ENCODE assay signal across 24 cellular contexts in the genomic region with DNA sequence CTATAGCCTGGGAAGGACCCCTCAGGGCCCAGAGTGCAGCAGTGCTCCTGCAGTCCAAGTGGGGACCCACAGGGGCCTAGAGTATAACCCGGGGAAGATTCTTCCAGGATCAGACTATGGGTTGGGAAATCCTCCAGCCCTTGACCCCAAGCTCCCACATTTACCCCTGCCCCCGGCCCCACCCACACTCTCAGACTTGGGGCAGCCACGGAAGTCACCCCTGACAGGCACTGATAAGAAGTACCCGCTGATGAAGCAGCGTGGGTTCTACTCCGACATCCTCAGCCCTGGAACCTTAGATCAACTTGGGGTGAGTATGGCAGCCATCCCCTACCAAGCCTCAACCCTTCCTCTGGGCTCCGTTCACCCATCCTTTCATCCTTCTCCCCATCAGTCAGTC. TPM values are rescaled to one million over a fixed set of nuclear protein-coding genes. Genes with fewer than 3 reads are reported as not detected.
DNase-seq lines count a peak whose midpoint lies in the region; ATAC-seq, FAIRE-seq and TF ChIP-seq lines count a peak whose summit lies in the region.
"Had no signal": no experiment of that assay in that cellular context is flagged by ENCODE, and none has a peak within 500 bp of the region (broad histone marks: within the 10 kb centered on the region; RNA-seq: fewer than 3 reads in every experiment).

No MANE protein-coding gene starts in this region.

- H3K4me2 ChIP-seq in K562 (ENCODE audit: insufficient read depth, low read length) = no peak overlapping the region
- no peak overlapping the region for H3K4me2 ChIP-seq in neuronal stem cell (ENCODE audit: insufficient read depth, low read length, poor library complexity, severe bottlenecking)
- H3K4me2 ChIP-seq: A549; BLaER1 treated with 17β-estradiol and CSF1 and Interleukin-3, amounts not matched to agents 10 nM and 100 nM had no signal

- TF ChIP-seq RAD21 in K562 (CRISPR knock-in tag; conservative IDR thresholded peaks at IDR 0.05 in 1 of 2, IDR thresholded peaks at IDR 0.05 in 1 of 2) = no peak

- H3K36me3 ChIP-seq in K562 (ENCODE audit: control insufficient read depth, insufficient read depth, low read length) (no peaks in the 10 kb centered on the region), neuronal stem cell (replicated peaks in 1 of 2; ENCODE audit: control insufficient read depth in 2 of 2, insufficient read depth in 2 of 2, low read length in 2 of 2) (no peaks in the 10 kb centered on the region)
- H3K36me3 ChIP-seq: BE2C, HAP-1 had no signal

- no peak overlapping the region for H2BK5ac ChIP-seq in neuronal stem cell (ENCODE audit: low read length)

- no peak for TF ChIP-seq POLR2A in K562 (conservative IDR thresholded peaks at IDR 0.05)

- H2BK120ac ChIP-seq in neuronal stem cell (ENCODE audit: low read depth, low read length) = no peak overlapping the region

- no peaks in the 10 kb centered on the region for H3K27me3 Mint-ChIP-seq in activated T-cell treated with anti-CD3 and anti-CD28 coated beads, Interleukin-2, amount 50 U/mL, for 4 hours (ENCODE audit: low read depth)
- H3K27me3 Mint-ChIP-seq: CD4-positive, alpha-beta memory T cell had no signal

- H3K27me3 ChIP-seq in K562 (ENCODE audit: control insufficient read depth in 2 of 2, insufficient read depth in 2 of 2, low read length in 2 of 2) = no peaks in the 10 kb centered on the region; a peak in 1 of 5 replicates
- no peaks in the 10 kb centered on the region for H3K27me3 ChIP-seq in neuronal stem cell (ENCODE audit: control insufficient read depth in 3 of 3, insufficient read depth in 3 of 3, low read depth in 1 of 3, low read length in 3 of 3)
- H3K27me3 ChIP-seq: BE2C had no signal

- H3K4me1 ChIP-seq in K562 (replicated peaks in 1 of 2; ENCODE audit: control insufficient read depth in 2 of 2, insufficient read depth in 2 of 2, low read length in 2 of 2) = peaks cover 6 to 27% of the 10 kb centered on the region in 2 experiments
- peaks cover 8 to 13% of the 10 kb centered on the region in 2 donors for H3K4me1 ChIP-seq in neuronal stem cell (ENCODE audit: control insufficient read depth in 2 of 2, insufficient read depth in 1 of 2, low read depth in 1 of 2, low read length in 2 of 2)
- H3K4me1 ChIP-seq: A549, BE2C, HAP-1 had no signal

- H3K9me3 ChIP-seq in K562 (replicated peaks; ENCODE audit: control insufficient read depth, insufficient read depth, low read depth, low read length) = no peaks in the 10 kb centered on the region
- H3K9me3 ChIP-seq in neuronal stem cell (replicated peaks in 1 of 2; ENCODE audit: control insufficient read depth in 2 of 2, insufficient read depth in 1 of 2, low read depth in 1 of 2, low read length in 2 of 2) = no peaks in the 10 kb centered on the region
- H3K9me3 ChIP-seq: A549; BE2C; BLaER1 treated with 17β-estradiol and CSF1 and Interleukin-3, amounts not matched to agents 10 nM and 100 nM; HAP-1 had no signal

- H3K4me3 ChIP-seq in K562 = no peak overlapping the region
- H3K4me3 ChIP-seq in neuronal stem cell (ENCODE audit: low read length in 2 of 2) = no peak overlapping the region
- H3K4me3 ChIP-seq: A549; BLaER1 treated with 17β-estradiol and CSF1 and Interleukin-3, amounts not matched to agents 10 nM and 100 nM; GM12878; HAP-1 had no signal

- H3K4ac ChIP-seq in neuronal stem cell (ENCODE audit: low read length) = no peak overlapping the region

- H3K9ac ChIP-seq in K562 (ENCODE audit: insufficient read depth in 1 of 2, low read depth in 2 of 2, low read length in 2 of 2) = peak overlapping the region in 1 of 2 experiments; percentile 33; a peak in 1 of 4 replicates
- no peak overlapping the region for H3K9ac ChIP-seq in neuronal stem cell (ENCODE audit: low read depth, low read length, poor library complexity)
- H3K9ac ChIP-seq: BLaER1 treated with 17β-estradiol and CSF1 and Interleukin-3, amounts not matched to agents 10 nM and 100 nM had no signal

- H3K18ac ChIP-seq in neuronal stem cell (ENCODE audit: low read length) = no peak overlapping the region

- DNase-seq in CMK (ENCODE audit: low read depth) (peak; percentile 63), K562 (ENCODE audit: extremely low read depth in 1 of 4, low spot score in 3 of 4) (peak in 3 of 4 experiments; percentile 16 to 48 (median 44)), neuronal stem cell (ENCODE audit: low spot score) (no peak), SIG-M5 treated with dmso at 0.1 percent for 504 hours (lab: John Stamatoyannopoulos, UW; ENCODE audit: unreplicated experiment) (no peak), Right ventricle myocardium inferior (ENCODE audit: missing footprints) (no peak)
- no peak for DNase-seq in activated T-cell treated with anti-CD3 and anti-CD28 coated beads, Interleukin-2, amount 50 U/mL, for 4 hours
- DNase-seq: 8988T; ACHN; AML-193; BE2C; CD4-positive, alpha-beta memory T cell; DMS 273 treated with DMSO at 0.1 percent for 48 hours; DMS79; EL; GDM1; GOT3; HFFc6 had no signal

- no TSS peak for BruUV-seq in K562 (replicated peaks; lab: Mats Ljungman, UMichigan)

- ATAC-seq in K562 (no peak), Right ventricle myocardium inferior (no peak), GM18870 (IDR thresholded peaks at IDR 0.05; ENCODE audit: unreplicated experiment) (no peak)
- ATAC-seq in activated T-cell treated with anti-CD3 and anti-CD28 coated beads, Interleukin-2, amount 50 U/mL, for 4 hours = no peak
- ATAC-seq: A549, GM12878 had no signal

- no peaks in the 10 kb centered on the region for H3K9me1 ChIP-seq in K562 (ENCODE audit: control insufficient read depth, insufficient read depth, low read length)

- no peak for TF ChIP-seq CTCF in K562 (IDR thresholded peaks at IDR 0.05 in 2 of 3, conservative IDR thresholded peaks at IDR 0.05 in 1 of 3; ENCODE audit: insufficient read depth in 2 of 3, low read depth in 1 of 3, low read length in 3 of 3)

- no peaks in the 10 kb centered on the region for H3K9me3 Mint-ChIP-seq in activated T-cell treated with anti-CD3 and anti-CD28 coated beads, Interleukin-2, amount 50 U/mL, for 4 hours
- H3K9me3 Mint-ChIP-seq: CD4-positive, alpha-beta memory T cell; HFFc6 had no signal

- WGBS in K562 (ENCODE audit: insufficient coverage, low coverage, missing lambda C conversion rate) = 0% methylated on average over 5 of the region's 7 CpGs
- WGBS in neuronal stem cell (ENCODE audit: extremely low coverage in 2 of 2, insufficient read length in 2 of 2, insufficient replicate concordance in 1 of 2), 2 donors = no CpG with 5 or more reads among the region's 7 CpGs

- CTCF ChIA-PET in K562 (lab: Yijun Ruan, JAX; ENCODE audit: low intra/inter-chr PET ratio) = no interaction called here

- no peak overlapping the region for H4K91ac ChIP-seq in neuronal stem cell (ENCODE audit: low read depth, low read length, poor library complexity)

- no peak overlapping the region for H2AFZ ChIP-seq in K562 (ENCODE audit: low read depth, low read length)
- no peak overlapping the region for H2AFZ ChIP-seq in neuronal stem cell (ENCODE audit: low read length)

- no peak overlapping the region for H3K27ac ChIP-seq in K562 (ENCODE audit: extremely low read depth, low read depth, low read length)
- no peak overlapping the region for H3K27ac ChIP-seq in neuronal stem cell (replicated peaks; ENCODE audit: low read length)
- H3K27ac ChIP-seq: A549; BLaER1 treated with 17β-estradiol and CSF1 and Interleukin-3, amounts not matched to agents 10 nM and 100 nM had no signal

- no peak overlapping the region for H2BK12ac ChIP-seq in neuronal stem cell (ENCODE audit: low read length)

- no peak overlapping the region for H4K8ac ChIP-seq in neuronal stem cell (ENCODE audit: low read depth, low read length)

- H3K23ac ChIP-seq in neuronal stem cell (ENCODE audit: low read depth, low read length, poor library complexity) = no peak overlapping the region

- POLR2A ChIA-PET in K562 (lab: Yijun Ruan, JAX) = interaction anchor here (0.7 kb wide), 2 partner anchors 26 to 46 kb away, joined by 3 read pairs; no protein-coding TSS in a partner anchor

- H3K79me1 ChIP-seq in neuronal stem cell (ENCODE audit: low read depth, low read length) = no peaks in the 10 kb centered on the region

- H4K20me1 ChIP-seq in K562 (replicated peaks; ENCODE audit: control insufficient read depth, insufficient read depth, low read length) = no peaks in the 10 kb centered on the region

- TF ChIP-seq EP300 in K562 (IDR thresholded peaks at IDR 0.05; ENCODE audit: low read length) = no peak

- in situ Hi-C loops in K562 (cut with MboI) = no loop called here

- no peak for FAIRE-seq in K562 (lab: Jason Lieb, UNC)
- FAIRE-seq: A549, D721Med, GM12878, H54 had no signal

- H3K4me1 Mint-ChIP-seq in activated T-cell treated with anti-CD3 and anti-CD28 coated beads, Interleukin-2, amount 50 U/mL, for 4 hours (ENCODE audit: low read depth) = peaks cover 12% of the 10 kb centered on the region

- no peak overlapping the region for H3K14ac ChIP-seq in neuronal stem cell (ENCODE audit: low read length)

- intact Hi-C loops in K562 (cut with micrococcal nuclease) (no loop called here), Right ventricle myocardium inferior (cut with DNase I) (no loop called here)

- H2BK15ac ChIP-seq in neuronal stem cell (ENCODE audit: low read length) = peak overlapping the region; percentile 16

- no peaks in the 10 kb centered on the region for H3K79me2 ChIP-seq in K562 (ENCODE audit: control insufficient read depth, insufficient read depth, low read length)

- H3K36me3 Mint-ChIP-seq in activated T-cell treated with anti-CD3 and anti-CD28 coated beads, Interleukin-2, amount 50 U/mL, for 4 hours (ENCODE audit: insufficient read depth) = peaks cover 4% of the 10 kb centered on the region

- H3K4me3 Mint-ChIP-seq in activated T-cell treated with anti-CD3 and anti-CD28 coated beads, Interleukin-2, amount 50 U/mL, for 4 hours = no peak overlapping the region
- H3K4me3 Mint-ChIP-seq: CD4-positive, alpha-beta memory T cell; HFFc6 had no signal

- H2AK5ac ChIP-seq in neuronal stem cell (ENCODE audit: low read depth, low read length) = peak overlapping the region; percentile 47

RNA-seq across cellular contexts. Expression of a gene that starts 6.3 kb away (rescaled TPM):
- total RNA-seq in K562 (2011; cell fraction: chromatin; rRNA removed; ENCODE audit: low replicate concordance) = 10.1 and 27.0 TPM in 2 replicates
- total RNA-seq in K562 (2011; cell fraction: nucleolus; rRNA removed) = 5.8 and 8.3 TPM in 2 replicates
- 4.7 and 7.0 TPM in 2 replicates for total RNA-seq in K562 (2011; cell fraction: nucleoplasm; rRNA removed)
- total RNA-seq in K562 (2014; rRNA removed) = 0.41 and 0.57 TPM in 2 replicates
- total RNA-seq in K562 (2014; rRNA removed; fragmentation: Illumina TruSeq; extraction: Trizol) = 0.18 and 0.22 TPM in 2 replicates
- 0.51 and 0.57 TPM in 2 replicates for total RNA-seq in K562 (2015; rRNA removed; fragmentation: Illumina TruSeq; extraction: Trizol)
- total RNA-seq in K562 (2021) = 0.84 and 1.2 TPM in 2 replicates
- polyA plus RNA-seq in K562 (2011; rRNA removed) = 0.57 and 0.97 TPM in 2 replicates
- 0.21 and 0.55 TPM in 2 replicates for polyA plus RNA-seq in K562 (2011; cell fraction: cytosol; rRNA removed)
- 5.4 and 8.1 TPM in 2 replicates for polyA plus RNA-seq in K562 (2011; cell fraction: nucleus; rRNA removed)
- polyA plus RNA-seq in K562 (2012) = 0.47 and 4.0 TPM in 2 replicates
- 0.42 and 0.68 TPM in 2 replicates for polyA plus RNA-seq in K562 (2014; fragmentation: Illumina TruSeq; extraction: Trizol)
- under 1 TPM; 0.04 TPM for polyA plus RNA-seq in K562 (2014; fragmentation: Nextera tagmentation; extraction: Ambion mirVana)
- 0.40 and 0.50 TPM in 2 replicates for polyA plus RNA-seq in K562 (2014; rRNA removed)
- polyA minus RNA-seq in K562 (2011; rRNA and poly(A)+ RNA removed) = 0.98 and 1.8 TPM in 2 replicates
- 0.46 and 0.48 TPM in 2 replicates for polyA minus RNA-seq in K562 (2011; cell fraction: cytosol; rRNA and poly(A)+ RNA removed)
- polyA minus RNA-seq in K562 (2011; cell fraction: nucleus; rRNA and poly(A)+ RNA removed) = 2.2 and 5.3 TPM in 2 replicates
- polyA plus RNA-seq in neuronal stem cell (2013, experiment 1 of 2) = 1.3 TPM
- 1.3 TPM for polyA plus RNA-seq in neuronal stem cell (2013, experiment 2 of 2)
- total RNA-seq in activated T-cell treated with anti-CD3 and anti-CD28 coated beads, Interleukin-2, amount 50 U/mL, for 4 hours = 1 to 10 TPM; 6.4 to 8.4 (median 6.6) TPM
- total RNA-seq in Right ventricle myocardium inferior = 2.2 TPM

RNA-seq across cellular contexts. Expression of a gene that starts 34.8 kb away (rescaled TPM):
- total RNA-seq in K562 (2011; cell fraction: chromatin; rRNA removed; ENCODE audit: low replicate concordance) = 13.8 and 48.9 TPM in 2 replicates
- total RNA-seq in K562 (2011; cell fraction: nucleolus; rRNA removed) = 30.0 and 32.7 TPM in 2 replicates
- total RNA-seq in K562 (2011; cell fraction: nucleoplasm; rRNA removed) = 23.2 and 27.7 TPM in 2 replicates
- total RNA-seq in K562 (2014; rRNA removed) (5.8 and 6.4 TPM in 2 replicates), K562 (2014; rRNA removed; fragmentation: Illumina TruSeq; extraction: Trizol) (1.3 and 1.9 TPM in 2 replicates), K562 (2015; rRNA removed; fragmentation: Illumina TruSeq; extraction: Trizol) (3.4 and 4.1 TPM in 2 replicates), K562 (2021) (7.3 and 8.3 TPM in 2 replicates), Right ventricle myocardium inferior (5.2 TPM)
- polyA plus RNA-seq in K562 (2011; rRNA removed) (6.0 and 7.1 TPM in 2 replicates), K562 (2014; fragmentation: Illumina TruSeq; extraction: Trizol) (3.0 and 4.5 TPM in 2 replicates), K562 (2014; fragmentation: Nextera tagmentation; extraction: Ambion mirVana) (under 1 TPM; 0.18 to 0.55 TPM), K562 (2014; rRNA removed) (9.1 and 9.9 TPM in 2 replicates)
- 6.9 and 12.4 TPM in 2 replicates for polyA plus RNA-seq in K562 (2011; cell fraction: cytosol; rRNA removed)
- 35.6 and 67.1 TPM in 2 replicates for polyA plus RNA-seq in K562 (2011; cell fraction: nucleus; rRNA removed)
- polyA plus RNA-seq in K562 (2012) = 5.1 and 6.4 TPM in 2 replicates
- 2.5 and 3.2 TPM in 2 replicates for polyA minus RNA-seq in K562 (2011; rRNA and poly(A)+ RNA removed)
- polyA minus RNA-seq in K562 (2011; cell fraction: cytosol; rRNA and poly(A)+ RNA removed) = 2.7 and 3.9 TPM in 2 replicates
- 10.9 and 12.1 TPM in 2 replicates for polyA minus RNA-seq in K562 (2011; cell fraction: nucleus; rRNA and poly(A)+ RNA removed)
- 0.85 TPM for polyA plus RNA-seq in neuronal stem cell (2013, experiment 1 of 2)
- polyA plus RNA-seq in neuronal stem cell (2013, experiment 2 of 2) = 1.1 TPM
- total RNA-seq in activated T-cell treated with anti-CD3 and anti-CD28 coated beads, Interleukin-2, amount 50 U/mL, for 4 hours = 10 to 100 TPM; 13.0 to 15.5 (median 13.3) TPM

RNA-seq across cellular contexts. Expression of a gene that starts 44.0 kb away (rescaled TPM):
- total RNA-seq in K562 (2011; cell fraction: chromatin; rRNA removed; ENCODE audit: low replicate concordance) = 32.1 and 34.4 TPM in 2 replicates
- total RNA-seq in K562 (2011; cell fraction: nucleolus; rRNA removed) = 18.3 and 21.8 TPM in 2 replicates
- total RNA-seq in K562 (2011; cell fraction: nucleoplasm; rRNA removed) = 32.9 and 48.2 TPM in 2 replicates
- total RNA-seq in K562 (2014; rRNA removed) = 22.0 and 29.6 TPM in 2 replicates
- 37.1 and 41.0 TPM in 2 replicates for total RNA-seq in K562 (2014; rRNA removed; fragmentation: Illumina TruSeq; extraction: Trizol)
- total RNA-seq in K562 (2015; rRNA removed; fragmentation: Illumina TruSeq; extraction: Trizol) = 36.1 and 39.0 TPM in 2 replicates
- 44.4 and 45.9 TPM in 2 replicates for total RNA-seq in K562 (2021)
- 38.0 and 62.9 TPM in 2 replicates for polyA plus RNA-seq in K562 (2011; rRNA removed)
- polyA plus RNA-seq in K562 (2011; cell fraction: cytosol; rRNA removed) = 25.3 and 36.3 TPM in 2 replicates
- 9.0 and 10.3 TPM in 2 replicates for polyA plus RNA-seq in K562 (2011; cell fraction: nucleus; rRNA removed)
- polyA plus RNA-seq in K562 (2012) = 26.5 and 47.8 TPM in 2 replicates
- 45.3 and 46.2 TPM in 2 replicates for polyA plus RNA-seq in K562 (2014; fragmentation: Illumina TruSeq; extraction: Trizol)
- 1 to 10 TPM; 6.4 to 8.0 TPM for polyA plus RNA-seq in K562 (2014; fragmentation: Nextera tagmentation; extraction: Ambion mirVana)
- polyA plus RNA-seq in K562 (2014; rRNA removed) = 30.6 and 37.7 TPM in 2 replicates
- 59.8 and 79.3 TPM in 2 replicates for polyA minus RNA-seq in K562 (2011; rRNA and poly(A)+ RNA removed)
- 28.9 and 31.4 TPM in 2 replicates for polyA minus RNA-seq in K562 (2011; cell fraction: cytosol; rRNA and poly(A)+ RNA removed)
- polyA minus RNA-seq in K562 (2011; cell fraction: nucleus; rRNA and poly(A)+ RNA removed) = 9.8 and 14.4 TPM in 2 replicates
- 37.2 TPM for polyA plus RNA-seq in neuronal stem cell (2013, experiment 1 of 2)
- 38.6 TPM for polyA plus RNA-seq in neuronal stem cell (2013, experiment 2 of 2)
- total RNA-seq in activated T-cell treated with anti-CD3 and anti-CD28 coated beads, Interleukin-2, amount 50 U/mL, for 4 hours = 100 to 1,000 TPM; 107 to 119 (median 115) TPM
- 62.3 TPM for total RNA-seq in Right ventricle myocardium inferior

Comparison
In these comparisons a context has a peak if more than half of its experiments do, and no peak if none do; other contexts are left out.
1. DNase-seq: peak in CMK (single experiment) and K562 (3 of 4); none in neuronal stem cell (single experiment), SIG-M5 treated with dmso at 0.1 percent for 504 hours (single experiment), activated T-cell treated with anti-CD3 and anti-CD28 coated beads, Interleukin-2, amount 50 U/mL, for 4 hours (single experiment) and Right ventricle myocardium inferior (single experiment).